Comparison of ENCODE assay signal across 12 cellular contexts in the genomic region with DNA sequence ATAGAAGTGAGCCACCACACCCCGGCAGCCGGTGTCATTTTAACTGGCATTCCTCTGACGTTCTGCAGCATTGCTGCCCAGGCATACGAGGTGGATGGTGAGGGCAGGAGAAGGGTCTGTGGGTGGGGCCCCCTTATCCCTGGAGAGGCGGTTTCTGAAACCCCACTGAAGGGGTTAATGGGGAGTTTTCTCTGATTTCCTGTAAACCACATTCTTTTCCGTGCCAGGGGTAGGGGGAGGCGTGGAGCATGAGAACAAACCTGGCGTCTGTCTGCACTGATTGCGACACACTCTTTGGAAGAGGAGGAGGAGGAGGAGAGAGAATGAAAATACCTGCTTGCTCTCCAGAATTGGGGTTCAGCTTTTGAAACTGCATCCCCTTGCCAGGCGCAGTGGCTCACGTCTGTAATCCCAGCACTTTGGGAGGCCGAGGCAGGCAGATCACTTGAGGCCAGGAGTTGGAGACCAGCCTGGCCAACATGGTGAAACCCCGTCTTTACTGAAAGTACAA. TPM values are rescaled to one million over a fixed set of nuclear protein-coding genes. Genes with fewer than 3 reads are reported as not detected.
DNase-seq lines count a peak whose midpoint lies in the region; ATAC-seq and TF ChIP-seq lines count a peak whose summit lies in the region.
"Had no signal": no experiment of that assay in that cellular context is flagged by ENCODE, and none has a peak within 500 bp of the region (broad histone marks: within the 10 kb centered on the region; RNA-seq: fewer than 3 reads in every experiment).

No MANE protein-coding gene starts in this region.

- no peaks in the 10 kb centered on the region for H3K79me2 ChIP-seq in GM23338 (replicated peaks; ENCODE audit: insufficient read depth)

- no TSS peak for BruUV-seq in MCF 10A (replicated peaks; lab: Mats Ljungman, UMichigan)

- H3K36me3 Mint-ChIP-seq in GM23338 (ENCODE audit: low read depth) (peaks cover 11% of the 10 kb centered on the region; the same call in 2 of the 3 replicates), MCF 10A (ENCODE audit: insufficient read depth, unreplicated experiment) (peaks cover 30% of the 10 kb centered on the region)
- H3K36me3 Mint-ChIP-seq: activated naive CD8-positive, alpha-beta T cell treated with anti-CD3 and anti-CD28 coated beads for 36 hours had no signal

- H3K9me3 ChIP-seq in stomach: no peaks in the 10 kb centered on the region

- WGBS in stomach, 5 donors: 24 to 31% (median 31%) methylated on average over 13 of the region's 13 CpGs

- H3K4me3 Mint-ChIP-seq in GM23338 (no peak overlapping the region; the same call in 2 of the 3 replicates), MCF 10A (ENCODE audit: unreplicated experiment) (peak overlapping the region; percentile 64)
- H3K4me3 Mint-ChIP-seq: activated naive CD8-positive, alpha-beta T cell treated with anti-CD3 and anti-CD28 coated beads for 36 hours had no signal

- no peak for TF ChIP-seq EP300 in stomach (IDR thresholded peaks at IDR 0.05)

- CTCF ChIA-PET in MCF 10A (lab: Yijun Ruan, JAX): interaction anchor here (0.6 to 0.9 kb wide), 3 partner anchors 10 to 764 kb away, joined by 4 to 6 read pairs (median 4); no protein-coding TSS in a partner anchor

- H3K27ac ChIP-seq in GM23338 (ENCODE audit: low read depth) (peak overlapping the region; percentile 58; the same call in 1 of the 2 replicates), stomach (peak overlapping the region in 4 of 5 donors; percentile 53 to 62 (median 57))

- H3K27me3 ChIP-seq in GM23338 (ENCODE audit: insufficient read depth) (no peaks in the 10 kb centered on the region), stomach (peaks cover 0 to 13% (median 0%) of the 10 kb centered on the region in 3 donors)

- in situ Hi-C loops in GM13977 (cut with MboI; ENCODE audit: low pct_unique_long_range_greater_than_20kb, low sequenced_read_pairs, unreplicated experiment): no loop called here

- H3K4me1 ChIP-seq in GM23338 (ENCODE audit: insufficient read depth): peaks cover 12% of the 10 kb centered on the region
- H3K4me1 ChIP-seq in stomach: peaks cover under 1 to 49% (median 13%) of the 10 kb centered on the region in 4 donors

- peak overlapping the region; percentile 21; the same call in 1 of the 2 replicates for H3K27ac Mint-ChIP-seq in GM23338
- H3K27ac Mint-ChIP-seq in MCF 10A (ENCODE audit: low read depth, unreplicated experiment): peak overlapping the region; percentile 82
- H3K27ac Mint-ChIP-seq: activated naive CD8-positive, alpha-beta T cell treated with anti-CD3 and anti-CD28 coated beads for 36 hours had no signal

- ATAC-seq in GM23338 (peak; percentile 59), HG02981 (IDR thresholded peaks at IDR 0.05; ENCODE audit: unreplicated experiment) (no peak), GM19452 (IDR thresholded peaks at IDR 0.05; ENCODE audit: unreplicated experiment) (no peak)

- DNase-seq in GM23338 (ENCODE audit: low spot score) (peak; percentile 66), MCF 10A (ENCODE audit: unreplicated experiment) (peak; percentile 92), left kidney (ENCODE audit: low read depth, low spot score) (peak; percentile 57), stomach (no peak), NOMO-1 treated with dmso at 0.1 percent for 144 hours (lab: John Stamatoyannopoulos, UW; ENCODE audit: unreplicated experiment) (no peak), GM13977 (ENCODE audit: low spot score) (no peak)
- DNase-seq: activated naive CD8-positive, alpha-beta T cell treated with anti-CD3 and anti-CD28 coated beads for 36 hours; NCI-H1092 treated with DMSO at 0.1 percent for 48 hours had no signal

- H4K20me1 ChIP-seq in GM23338 (replicated peaks; ENCODE audit: insufficient read depth): no peaks in the 10 kb centered on the region

- H3K36me3 ChIP-seq in GM23338 (ENCODE audit: insufficient read depth): no peaks in the 10 kb centered on the region
- no peaks in the 10 kb centered on the region for H3K36me3 ChIP-seq in stomach

- H3K4me2 ChIP-seq in GM23338: 0 out of 2 replicates have a peak overlapping the region, but pooled peaks have one; percentile 52

- H2AFZ ChIP-seq in GM23338: peak overlapping the region; percentile 19; the same call in 1 of the 2 replicates

- peaks cover 9% of the 10 kb centered on the region for H3K27me3 Mint-ChIP-seq in GM23338 (ENCODE audit: insufficient read depth, low read depth, poor library complexity)
- H3K27me3 Mint-ChIP-seq in MCF 10A (ENCODE audit: insufficient read depth, unreplicated experiment): no peaks in the 10 kb centered on the region

- no peak for TF ChIP-seq POLR2A in stomach (IDR thresholded peaks at IDR 0.05)

- no peaks in the 10 kb centered on the region for H3K9me2 ChIP-seq in GM23338 (ENCODE audit: insufficient read depth)

- no peak for TF ChIP-seq CTCF in GM23338 (conservative IDR thresholded peaks at IDR 0.05; ENCODE audit: low read depth in 2 of 2)
- TF ChIP-seq CTCF in MCF 10A (IDR thresholded peaks at IDR 0.05; ENCODE audit: unreplicated experiment): no peak
- TF ChIP-seq CTCF in stomach (IDR thresholded peaks at IDR 0.05): no peak
- no peak for TF ChIP-seq CTCF in GM13977 (IDR thresholded peaks at IDR 0.05; ENCODE audit: extremely low read depth, insufficient read depth, missing control alignments)

- H3K4me1 Mint-ChIP-seq in GM23338 (peaks cover 6% of the 10 kb centered on the region), MCF 10A (ENCODE audit: insufficient read depth, unreplicated experiment) (peaks cover 31% of the 10 kb centered on the region)

- H3K9me3 Mint-ChIP-seq in GM23338: peaks cover 24% of the 10 kb centered on the region
- H3K9me3 Mint-ChIP-seq in MCF 10A (ENCODE audit: unreplicated experiment): no peaks in the 10 kb centered on the region
- H3K9me3 Mint-ChIP-seq: activated naive CD8-positive, alpha-beta T cell treated with anti-CD3 and anti-CD28 coated beads for 36 hours had no signal

- H3K4me3 ChIP-seq in GM23338: no peak overlapping the region
- H3K4me3 ChIP-seq in stomach: no peak overlapping the region

- POLR2A ChIA-PET in MCF 10A (lab: Yijun Ruan, JAX): interaction anchor here (7.7 kb wide), 1 partner anchor 16 kb away, joined by 189 read pairs; the partner anchor contains the start of genes GPR108 and TRIP10

- intact Hi-C loops in MCF 10A (cut with micrococcal nuclease) (loop anchor here (5.0 kb wide), 1 partner anchor 139 kb away; no protein-coding TSS in a partner anchor), stomach (cut with DNase I; ENCODE audit: low total_unique reads) (no loop called here)

- no peaks in the 10 kb centered on the region for H3F3A ChIP-seq in GM23338 (replicated peaks; ENCODE audit: low read depth)

TF ChIP-seq in GM23338, 12 proteins besides CTCF, POLR2A, EP300 and RAD21 (continues in another document):
- TF ChIP-seq NANOG (IDR thresholded peaks at IDR 0.05; ENCODE audit: borderline replicate concordance) (no peak), JUNB (IDR thresholded peaks at IDR 0.05; ENCODE audit: unreplicated experiment) (no peak), ZNF114 (CRISPR knock-in tag; IDR thresholded peaks at IDR 0.05) (no peak)

RNA-seq across cellular contexts. Expression of gene C3, which starts 2.7 kb away (rescaled TPM):
- 4.8 and 17.7 TPM in 2 replicates for total RNA-seq in GM23338 (2014; rRNA removed; shearing (Covaris generic))
- polyA plus RNA-seq in GM23338 (2016; fragmentation: Nextera tagmentation; extraction: Ambion mirVana) (5.1 and 7.5 TPM in 2 replicates), stomach (100 to 1,000 TPM in 1 of 3 donors, 10 to 100 TPM in 2; 22.8 to 367 (median 75.0) TPM)
- total RNA-seq in MCF 10A (2022) (842 and 872 TPM in 2 replicates), stomach (1,000 to 10,000 TPM in 1 of 5 donors, 100 to 1,000 TPM in 2, 10 to 100 TPM in 2; 35.3 to 1,672 (median 430) TPM)
- polyA plus RNA-seq: neural cell had no signal

RNA-seq across cellular contexts. Expression of gene GPR108, which starts 14.2 kb away (rescaled TPM):
- total RNA-seq in GM23338 (2014; rRNA removed; shearing (Covaris generic)): 42.6 and 57.9 TPM in 2 replicates
- polyA plus RNA-seq in GM23338 (2016; fragmentation: Nextera tagmentation; extraction: Ambion mirVana): 44.8 and 45.9 TPM in 2 replicates
- 115 and 124 TPM in 2 replicates for total RNA-seq in MCF 10A (2022)
- total RNA-seq in stomach: 10 to 100 TPM; 28.1 to 78.6 (median 54.2) TPM
- 100 to 1,000 TPM in 1 of 3 donors, 10 to 100 TPM in 2; 59.9 to 132 (median 64.4) TPM for polyA plus RNA-seq in stomach

RNA-seq across cellular contexts. Expression of gene TRIP10, which starts 16.3 kb away (rescaled TPM):
- total RNA-seq in GM23338 (2014; rRNA removed; shearing (Covaris generic)): 46.2 and 56.8 TPM in 2 replicates
- polyA plus RNA-seq in GM23338 (2016; fragmentation: Nextera tagmentation; extraction: Ambion mirVana): 65.4 and 68.5 TPM in 2 replicates
- total RNA-seq in MCF 10A (2022): 45.4 and 49.7 TPM in 2 replicates
- total RNA-seq in stomach: 10 to 100 TPM; 30.1 to 91.5 (median 86.9) TPM
- polyA plus RNA-seq in stomach: 100 to 1,000 TPM in 1 of 3 donors, 10 to 100 TPM in 2; 44.9 to 111 (median 46.8) TPM

RNA-seq across cellular contexts. Expression of gene SH2D3A, which starts 44.1 kb away (rescaled TPM):
- 25.6 and 38.4 TPM in 2 replicates for total RNA-seq in GM23338 (2014; rRNA removed; shearing (Covaris generic))
- polyA plus RNA-seq in GM23338 (2016; fragmentation: Nextera tagmentation; extraction: Ambion mirVana) (20.7 and 24.6 TPM in 2 replicates), stomach (10 to 100 TPM; 19.9 to 23.6 (median 20.2) TPM)
- total RNA-seq in MCF 10A (2022) (28.5 and 76.7 TPM in 2 replicates), stomach (10 to 100 TPM in 4 of 5 donors, 1 to 10 TPM in 1; 8.8 to 71.3 (median 43.0) TPM)
- total RNA-seq: RPMI7951 had no signal

RNA-seq across cellular contexts. Expression of gene VAV1, which starts 49.3 kb away (rescaled TPM):
- 1.7 and 1.8 TPM in 2 replicates for total RNA-seq in GM23338 (2014; rRNA removed; shearing (Covaris generic))
- polyA plus RNA-seq in GM23338 (2016; fragmentation: Nextera tagmentation; extraction: Ambion mirVana): 0.82 and 1.0 TPM in 2 replicates
- not detected in 2 replicates for total RNA-seq in MCF 10A (2022)
- total RNA-seq in stomach: 100 to 1,000 TPM in 1 of 5 donors, 1 to 10 TPM in 4; 2.2 to 130 (median 4.4) TPM
- polyA plus RNA-seq in stomach: 1 to 10 TPM; 1.7 to 3.7 (median 3.6) TPM
- polyA plus RNA-seq: neural cell had no signal

Comparison
In these comparisons a context has a peak if more than half of its experiments do, and no peak if none do; other contexts are left out.
1. DNase-seq: peak in GM23338 (single experiment), MCF 10A (single experiment) and left kidney (single experiment); none in stomach (single experiment), NOMO-1 treated with dmso at 0.1 percent for 144 hours (single experiment) and GM13977 (single experiment).